4 cellular contexts compared by ENCODE assay signal in genomic region chr7:121043314-121044234, GRCh38.
TF ChIP-seq lines count a peak whose summit lies in the region.

No MANE protein-coding gene starts in this region.

TF ChIP-seq in K562, 482 proteins besides CTCF, POLR2A, EP300 and RAD21 (continues in another document):
- no peak for TF ChIP-seq CTCFL (IDR thresholded peaks at IDR 0.05; ENCODE audit: borderline replicate concordance, insufficient read depth, low read depth, low read length, poor library complexity, severe bottlenecking)
- peak; percentile 96 for TF ChIP-seq C11orf30 (IDR thresholded peaks at IDR 0.05; ENCODE audit: low read depth)
- TF ChIP-seq TSHZ1 (CRISPR knock-in tag; IDR thresholded peaks at IDR 0.05) = no peak
- no peak for TF ChIP-seq MTA3 (IDR thresholded peaks at IDR 0.05; ENCODE audit: borderline replicate concordance)

TF ChIP-seq in GM12891, 5 proteins besides CTCF, POLR2A, EP300 and RAD21:
- TF ChIP-seq PAX5 (IDR thresholded peaks at IDR 0.05; ENCODE audit: insufficient read depth, low read length, severe bottlenecking) (no peak), TAF1 (IDR thresholded peaks at IDR 0.05; ENCODE audit: low read depth, low read length) (no peak), POU2F2 (IDR thresholded peaks at IDR 0.05; ENCODE audit: low read depth, low read length) (no peak), SPI1 (IDR thresholded peaks at IDR 0.05; ENCODE audit: low read depth, low read length) (no peak), POLR2AphosphoS5 (IDR thresholded peaks at IDR 0.05; ENCODE audit: low read depth, low read length) (no peak)

TF ChIP-seq in SK-N-SH treated with all-trans-retinoic acid at 6 μM for 48 hours, 23 proteins besides CTCF, POLR2A, EP300 and RAD21:
- TF ChIP-seq TSHZ2 (CRISPR knock-in tag; IDR thresholded peaks at IDR 0.05) (no peak), CSDC2 (CRISPR knock-in tag; IDR thresholded peaks at IDR 0.05) (no peak), ARNTL (CRISPR knock-in tag; IDR thresholded peaks at IDR 0.05; ENCODE audit: borderline replicate concordance, low read depth) (no peak), ZFP3 (CRISPR knock-in tag; IDR thresholded peaks at IDR 0.05) (no peak), CREB5 (CRISPR knock-in tag; IDR thresholded peaks at IDR 0.05; ENCODE audit: low read depth) (no peak), ESRRG (CRISPR knock-in tag; IDR thresholded peaks at IDR 0.05) (no peak), TCF4 (CRISPR knock-in tag; IDR thresholded peaks at IDR 0.05; ENCODE audit: borderline replicate concordance) (no peak), ZNF70 (CRISPR knock-in tag; IDR thresholded peaks at IDR 0.05) (no peak), SNAI2 (CRISPR knock-in tag; IDR thresholded peaks at IDR 0.05) (no peak), GLIS3 (CRISPR knock-in tag; IDR thresholded peaks at IDR 0.05) (no peak), PATZ1 (CRISPR knock-in tag; IDR thresholded peaks at IDR 0.05; ENCODE audit: borderline replicate concordance) (no peak), CSRNP3 (CRISPR knock-in tag; IDR thresholded peaks at IDR 0.05) (no peak), ZNF8 (CRISPR knock-in tag; IDR thresholded peaks at IDR 0.05) (no peak), BACH2 (CRISPR knock-in tag; IDR thresholded peaks at IDR 0.05; ENCODE audit: borderline replicate concordance) (no peak), OSR1 (CRISPR knock-in tag; IDR thresholded peaks at IDR 0.05) (no peak), RARB (CRISPR knock-in tag; IDR thresholded peaks at IDR 0.05) (no peak), TOX (CRISPR knock-in tag; IDR thresholded peaks at IDR 0.05; ENCODE audit: borderline replicate concordance) (no peak), ZNF565 (CRISPR knock-in tag; conservative IDR thresholded peaks at IDR 0.05; ENCODE audit: low read depth) (no peak)
TF ChIP-seq in SK-N-SH treated with all-trans-retinoic acid at 6 μM for 48 hours: peak in this region for 0.

TF ChIP-seq in SK-N-SH, 30 proteins besides CTCF, POLR2A, EP300 and RAD21:
- no peak for TF ChIP-seq SMC3 (IDR thresholded peaks at IDR 0.05; ENCODE audit: low read depth, low read length)
- TF ChIP-seq FOXJ3 (CRISPR knock-in tag; IDR thresholded peaks at IDR 0.05) = no peak
- TF ChIP-seq MAX (IDR thresholded peaks at IDR 0.05; ENCODE audit: low read depth) = no peak
- TF ChIP-seq TCF12 (IDR thresholded peaks at IDR 0.05) = no peak
- no peak for TF ChIP-seq POLR2AphosphoS5 (IDR thresholded peaks at IDR 0.05; ENCODE audit: low read depth, low read length)
- TF ChIP-seq TEAD4 (IDR thresholded peaks at IDR 0.05; ENCODE audit: borderline replicate concordance, insufficient read depth) = no peak
- TF ChIP-seq GABPA (IDR thresholded peaks at IDR 0.05; ENCODE audit: low read depth) = no peak
- TF ChIP-seq IRF3 (IDR thresholded peaks at IDR 0.05; ENCODE audit: low read depth, low read length) = no peak
- no peak for TF ChIP-seq TAF1 (IDR thresholded peaks at IDR 0.05; ENCODE audit: borderline replicate concordance, low read depth, low read length)
- no peak for TF ChIP-seq CHD2 (IDR thresholded peaks at IDR 0.05; ENCODE audit: low read length, partially characterized antibody)
- no peak for TF ChIP-seq RFX5 (IDR thresholded peaks at IDR 0.05; ENCODE audit: low read length)
